ENCODE assay signal across 13 cellular contexts in the genomic region with DNA sequence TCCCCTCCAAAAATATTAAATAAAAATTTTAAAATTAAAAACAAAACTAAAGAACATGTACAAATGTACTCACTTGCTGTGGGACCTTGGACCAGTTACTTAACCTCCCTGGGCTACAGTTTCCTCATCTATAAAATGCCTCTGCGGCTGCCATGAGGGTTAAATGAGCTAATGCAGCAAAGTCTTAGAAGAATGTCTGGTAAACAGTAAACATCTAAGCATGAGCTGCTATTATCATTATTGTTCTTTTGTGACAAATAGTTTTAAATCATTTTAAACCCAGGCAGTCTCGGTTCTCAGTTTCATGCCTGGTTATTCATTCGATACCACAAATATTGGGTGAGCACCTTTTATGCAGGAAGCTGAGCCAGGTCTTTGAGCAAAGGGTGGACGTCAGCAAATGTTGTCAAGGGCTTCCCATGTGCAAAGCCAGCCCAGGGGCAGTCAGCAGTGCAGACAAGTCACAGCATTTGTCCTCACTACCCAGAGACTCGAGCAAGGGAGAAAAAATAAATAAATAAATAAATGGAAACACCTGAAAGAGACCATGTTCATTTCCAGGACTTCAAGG.
DNase-seq lines count a peak whose midpoint lies in the region; ATAC-seq and TF ChIP-seq lines count a peak whose summit lies in the region.
"Had no signal": no experiment of that assay in that cellular context is flagged by ENCODE, and none has a peak within 500 bp of the region (broad histone marks: within the 10 kb centered on the region; RNA-seq: fewer than 3 reads in every experiment).

No MANE protein-coding gene starts in this region.

- H3K4me1 Mint-ChIP-seq in activated CD8-positive, alpha-beta memory T cell treated with anti-CD3 and anti-CD28 coated beads, Interleukin-2, amount 10 ng/mL, durations not matched to agents 7 days and 5 days, result peaks cover 90% of the 10 kb centered on the region
- peaks cover 66% of the 10 kb centered on the region for H3K4me1 Mint-ChIP-seq in T-helper 1 cell treated with Interleukin-12 subunit alpha and Interleukin-12 subunit beta and Interleukin-4 antibody, amounts not matched to agents 30 μg/mL and 1 μg/mL, for 36 hours (ENCODE audit: low read depth)

- H3K27ac ChIP-seq in skin epidermis, result peak overlapping the region in 14 of 21 experiments; percentile 12 to 89 (median 52)

- no peaks in the 10 kb centered on the region for H3K27me3 Mint-ChIP-seq in activated CD8-positive, alpha-beta memory T cell treated with anti-CD3 and anti-CD28 coated beads, Interleukin-2, amount 10 ng/mL, durations not matched to agents 7 days and 5 days
- H3K27me3 Mint-ChIP-seq in T-helper 1 cell treated with Interleukin-12 subunit alpha and Interleukin-12 subunit beta and Interleukin-4 antibody, amounts not matched to agents 30 μg/mL and 1 μg/mL, for 36 hours (ENCODE audit: low read depth), result no peaks in the 10 kb centered on the region

- CTCF ChIA-PET in activated CD8-positive, alpha-beta memory T cell treated with anti-CD3 and anti-CD28 coated beads, Interleukin-2, amount 10 ng/mL, durations not matched to agents 7 days and 5 days (lab: Charles Lee), result interaction anchor here (0.5 to 6.3 kb wide), 8 partner anchors 9 to 175 kb away, joined by 3 to 48 read pairs (median 8); no protein-coding TSS in a partner anchor

- peaks cover 3% of the 10 kb centered on the region for H3K9me3 Mint-ChIP-seq in activated CD8-positive, alpha-beta memory T cell treated with anti-CD3 and anti-CD28 coated beads, Interleukin-2, amount 10 ng/mL, durations not matched to agents 7 days and 5 days (ENCODE audit: low read depth)
- peaks cover 8% of the 10 kb centered on the region for H3K9me3 Mint-ChIP-seq in T-helper 1 cell treated with Interleukin-12 subunit alpha and Interleukin-12 subunit beta and Interleukin-4 antibody, amounts not matched to agents 30 μg/mL and 1 μg/mL, for 36 hours

- DNase-seq in activated CD8-positive, alpha-beta memory T cell treated with anti-CD3 and anti-CD28 coated beads, Interleukin-2, amount 10 ng/mL, durations not matched to agents 7 days and 5 days, result peak; percentile 65
- no peak for DNase-seq in activated CD8-positive, alpha-beta memory T cell treated with anti-CD3 and anti-CD28 coated beads for 24 hours
- peak; percentile 50 for DNase-seq in GM20000 (ENCODE audit: low spot score)
- DNase-seq in dermis blood vessel endothelial cell, result no peak
- no peak for DNase-seq in activated effector memory CD4-positive, alpha-beta T cell treated with Interleukin-2 at 50 U/mL for 16 hours
- no peak for DNase-seq in GF-D8 (lab: John Stamatoyannopoulos, UW)
- DNase-seq: DND-41, glutamatergic neuron, SIG-M5 had no signal

- no peak for TF ChIP-seq CTCF in GM20000 (IDR thresholded peaks at IDR 0.05; ENCODE audit: extremely low read depth, missing control alignments)

- H3K4me3 ChIP-seq in skin epidermis, result no peak overlapping the region

- H3K36me3 Mint-ChIP-seq in activated CD8-positive, alpha-beta memory T cell treated with anti-CD3 and anti-CD28 coated beads, Interleukin-2, amount 10 ng/mL, durations not matched to agents 7 days and 5 days, result peaks cover 44% of the 10 kb centered on the region
- H3K36me3 Mint-ChIP-seq in T-helper 1 cell treated with Interleukin-12 subunit alpha and Interleukin-12 subunit beta and Interleukin-4 antibody, amounts not matched to agents 30 μg/mL and 1 μg/mL, for 36 hours (ENCODE audit: low read depth), result peaks cover 46% of the 10 kb centered on the region

- ATAC-seq in activated CD8-positive, alpha-beta memory T cell treated with anti-CD3 and anti-CD28 coated beads, Interleukin-2, amount 10 ng/mL, durations not matched to agents 7 days and 5 days, result peak; percentile 39
- ATAC-seq: HCT116 had no signal

- H3K4me3 Mint-ChIP-seq in activated CD8-positive, alpha-beta memory T cell treated with anti-CD3 and anti-CD28 coated beads, Interleukin-2, amount 10 ng/mL, durations not matched to agents 7 days and 5 days, result peak overlapping the region; percentile 45
- H3K4me3 Mint-ChIP-seq in T-helper 1 cell treated with Interleukin-12 subunit alpha and Interleukin-12 subunit beta and Interleukin-4 antibody, amounts not matched to agents 30 μg/mL and 1 μg/mL, for 36 hours, result no peak overlapping the region
- H3K4me3 Mint-ChIP-seq: endodermal cell had no signal

- peak overlapping the region; percentile 88 for H3K27ac Mint-ChIP-seq in activated CD8-positive, alpha-beta memory T cell treated with anti-CD3 and anti-CD28 coated beads, Interleukin-2, amount 10 ng/mL, durations not matched to agents 7 days and 5 days
- H3K27ac Mint-ChIP-seq in T-helper 1 cell treated with Interleukin-12 subunit alpha and Interleukin-12 subunit beta and Interleukin-4 antibody, amounts not matched to agents 30 μg/mL and 1 μg/mL, for 36 hours, result peak overlapping the region; percentile 70
- H3K27ac Mint-ChIP-seq: endodermal cell had no signal

Comparison
In these comparisons a context has a peak if more than half of its experiments do, and no peak if none do; other contexts are left out.
1. DNase-seq: peak in activated CD8-positive, alpha-beta memory T cell treated with anti-CD3 and anti-CD28 coated beads, Interleukin-2, amount 10 ng/mL, durations not matched to agents 7 days and 5 days (single experiment) and GM20000 (single experiment); none in activated CD8-positive, alpha-beta memory T cell treated with anti-CD3 and anti-CD28 coated beads for 24 hours (single experiment), dermis blood vessel endothelial cell (single experiment), activated effector memory CD4-positive, alpha-beta T cell treated with Interleukin-2 at 50 U/mL for 16 hours (single experiment) and GF-D8 (single experiment).